Comparison of ENCODE assay signal across 1 cellular context in the genomic region with DNA sequence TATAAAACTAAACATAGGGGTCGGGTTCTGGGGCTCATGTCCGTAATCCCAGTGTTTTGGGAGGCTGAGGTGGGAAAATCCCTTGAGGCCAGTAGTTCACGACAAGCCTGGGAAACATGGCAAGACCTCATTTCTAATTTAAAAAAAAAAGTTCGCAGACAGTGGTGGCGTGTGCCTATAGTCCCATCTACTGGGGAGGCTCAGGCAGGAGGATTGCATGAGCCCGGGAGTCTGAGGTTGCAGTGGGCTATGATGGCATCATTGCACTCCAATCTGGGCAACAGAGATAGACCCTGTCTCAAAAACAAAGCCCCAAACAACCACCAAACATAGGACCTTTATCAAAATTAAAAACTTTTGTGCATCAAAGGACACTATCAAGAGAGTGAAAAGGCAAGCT.
TF ChIP-seq lines count a peak whose summit lies in the region.

No MANE protein-coding gene starts in this region.

TF ChIP-seq in H1, 55 proteins besides CTCF, POLR2A, EP300 and RAD21:
- TF ChIP-seq CEBPB (IDR thresholded peaks at IDR 0.05; ENCODE audit: low read depth, low read length) = no peak
- TF ChIP-seq JUND (IDR thresholded peaks at IDR 0.05; ENCODE audit: low read length) = no peak
- no peak for TF ChIP-seq KDM1A (IDR thresholded peaks at IDR 0.05; ENCODE audit: borderline replicate concordance, low read length)
- TF ChIP-seq SP1 (IDR thresholded peaks at IDR 0.05; ENCODE audit: low read depth, low read length) = no peak
- no peak for TF ChIP-seq SRF (IDR thresholded peaks at IDR 0.05; ENCODE audit: low read depth, low read length)
